ENCODE assay signal across 17 cellular contexts in the genomic region with DNA sequence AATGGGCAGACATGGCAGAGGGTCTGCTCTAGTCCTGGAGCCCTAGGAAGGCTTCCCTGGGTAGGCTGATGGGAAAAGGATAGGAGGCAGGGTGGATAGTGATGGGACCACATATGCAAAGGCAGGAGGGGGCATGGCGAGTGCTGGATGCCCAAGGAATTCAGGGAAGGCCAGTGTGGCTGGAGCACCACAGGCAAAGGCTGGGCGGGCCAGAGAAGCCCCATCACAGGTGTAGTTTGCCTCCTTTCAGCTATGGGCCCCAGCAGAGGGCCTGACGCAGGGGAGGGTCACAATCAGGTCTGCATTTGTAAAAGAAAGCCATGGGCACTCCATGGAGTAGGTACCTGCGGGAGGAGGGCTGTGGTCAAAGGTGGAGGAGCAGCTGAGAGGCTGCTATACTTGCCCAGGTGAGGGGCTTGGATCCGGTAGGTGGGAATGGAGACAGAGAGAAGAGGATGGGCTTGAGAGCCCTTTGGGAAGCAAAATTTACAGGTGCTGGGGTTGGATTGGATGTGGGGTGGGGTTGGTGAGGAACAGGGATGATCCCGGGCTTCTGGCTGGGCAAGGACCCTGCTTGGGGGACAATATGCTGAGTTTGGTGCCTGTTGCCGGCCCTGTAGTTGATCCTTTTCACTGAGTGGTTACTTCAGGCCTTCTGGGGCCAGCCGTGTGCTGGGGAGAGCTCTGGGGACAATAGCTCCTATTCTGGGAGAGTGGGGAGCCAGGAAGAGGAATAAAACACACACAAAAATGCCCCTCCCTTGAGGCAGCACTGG. TPM values are rescaled to one million over a fixed set of nuclear protein-coding genes. Genes with fewer than 3 reads are reported as not detected.
DNase-seq lines count a peak whose midpoint lies in the region; ATAC-seq and TF ChIP-seq lines count a peak whose summit lies in the region.
"Had no signal": no experiment of that assay in that cellular context is flagged by ENCODE, and none has a peak within 500 bp of the region (broad histone marks: within the 10 kb centered on the region; RNA-seq: fewer than 3 reads in every experiment).

No MANE protein-coding gene starts in this region.

- TF ChIP-seq POLR2A in suprapubic skin (IDR thresholded peaks at IDR 0.05) = no peak

- no peak overlapping the region for H3K9ac ChIP-seq in muscle layer of colon (ENCODE audit: low read length)

- H3K27me3 Mint-ChIP-seq in chondrocyte (ENCODE audit: low read depth) = no peaks in the 10 kb centered on the region

- ATAC-seq in activated CD4-positive, CD25-positive, alpha-beta regulatory T cell treated with anti-CD3 and anti-CD28 coated beads, Interleukin-2, amount 50 U/mL, for 24 hours = no peak
- ATAC-seq in mucosa of descending colon (no peak), GM18873 (IDR thresholded peaks at IDR 0.05; ENCODE audit: low FRiP score, unreplicated experiment) (no peak)
- ATAC-seq: activated T-cell treated with anti-CD3 and anti-CD28 coated beads, Interleukin-2, amount 50 U/mL, for 72 hours; pancreas had no signal

- H3K9me3 Mint-ChIP-seq in chondrocyte (ENCODE audit: low read depth) = no peaks in the 10 kb centered on the region
- H3K9me3 Mint-ChIP-seq: activated T-cell treated with anti-CD3 and anti-CD28 coated beads, Interleukin-2, amount 50 U/mL, for 72 hours; CD4-positive, CD25-positive, alpha-beta regulatory T cell; T-helper 1 cell treated with Interleukin-12 subunit alpha and Interleukin-12 subunit beta and Interleukin-4 antibody, amounts not matched to agents 30 μg/mL and 1 μg/mL, for 36 hours had no signal

- H3K27ac Mint-ChIP-seq in chondrocyte (ENCODE audit: unreplicated experiment) = peak overlapping the region; percentile 100
- H3K27ac Mint-ChIP-seq: activated T-cell treated with anti-CD3 and anti-CD28 coated beads, Interleukin-2, amount 50 U/mL, for 72 hours; CD4-positive, CD25-positive, alpha-beta regulatory T cell; T-helper 1 cell treated with Interleukin-12 subunit alpha and Interleukin-12 subunit beta and Interleukin-4 antibody, amounts not matched to agents 30 μg/mL and 1 μg/mL, for 36 hours had no signal

- peak; percentile 20 for DNase-seq in activated CD4-positive, CD25-positive, alpha-beta regulatory T cell treated with anti-CD3 and anti-CD28 coated beads, Interleukin-2, amount 50 U/mL, for 72 hours
- no peak for DNase-seq in chondrocyte (ENCODE audit: low spot score)
- DNase-seq in suprapubic skin (ENCODE audit: low spot score in 2 of 2) = no peak
- no peak for DNase-seq in NCI-H2171 (lab: John Stamatoyannopoulos, UW)
- no peak for DNase-seq in mucosa of descending colon
- DNase-seq: 8988T; activated CD4-positive, alpha-beta T cell treated with anti-CD3 and anti-CD28 coated beads for 48 hours; activated T-cell treated with anti-CD3 and anti-CD28 coated beads, Interleukin-2, amount 50 U/mL, for 72 hours; CD4-positive, CD25-positive, alpha-beta regulatory T cell; DND-41; NCI-H774; pancreas had no signal

- H3K27me3 ChIP-seq in muscle layer of colon (ENCODE audit: control insufficient read depth in 1 of 2, insufficient read depth in 2 of 2, low read length in 2 of 2) (no peaks in the 10 kb centered on the region), suprapubic skin (peaks cover 27% of the 10 kb centered on the region)
- H3K27me3 ChIP-seq: pancreas had no signal

- H3K36me3 Mint-ChIP-seq in chondrocyte (ENCODE audit: low read depth) = no peaks in the 10 kb centered on the region
- H3K36me3 Mint-ChIP-seq: CD4-positive, CD25-positive, alpha-beta regulatory T cell had no signal

- H3K4me3 ChIP-seq in muscle layer of colon (ENCODE audit: low read depth in 1 of 2, low read length in 2 of 2) = no peak overlapping the region
- no peak overlapping the region for H3K4me3 ChIP-seq in suprapubic skin
- no peak overlapping the region for H3K4me3 ChIP-seq in mucosa of descending colon
- H3K4me3 ChIP-seq: lung, pancreas had no signal

- 84% methylated on average over 8 of the region's 8 CpGs for WGBS in suprapubic skin

- H3K9me3 ChIP-seq in muscle layer of colon (ENCODE audit: low read length) = no peaks in the 10 kb centered on the region
- no peaks in the 10 kb centered on the region for H3K9me3 ChIP-seq in suprapubic skin
- no peaks in the 10 kb centered on the region for H3K9me3 ChIP-seq in mucosa of descending colon
- H3K9me3 ChIP-seq: pancreas had no signal

- no peak for TF ChIP-seq EP300 in suprapubic skin (IDR thresholded peaks at IDR 0.05)

- H3K36me3 ChIP-seq in muscle layer of colon (ENCODE audit: insufficient read depth, low read length) = no peaks in the 10 kb centered on the region
- H3K36me3 ChIP-seq in suprapubic skin = no peaks in the 10 kb centered on the region
- no peaks in the 10 kb centered on the region for H3K36me3 ChIP-seq in mucosa of descending colon (ENCODE audit: low read depth)
- H3K36me3 ChIP-seq: pancreas had no signal

- intact Hi-C loops in mucosa of descending colon (cut with DNase I, micrococcal nuclease) = no loop called here

- TF ChIP-seq CTCF in chondrocyte (IDR thresholded peaks at IDR 0.05) (no peak), suprapubic skin (IDR thresholded peaks at IDR 0.05) (no peak), mucosa of descending colon (IDR thresholded peaks at IDR 0.05) (no peak)

- no peak overlapping the region for H3K4me3 Mint-ChIP-seq in chondrocyte (ENCODE audit: unreplicated experiment)
- H3K4me3 Mint-ChIP-seq: activated T-cell treated with anti-CD3 and anti-CD28 coated beads, Interleukin-2, amount 50 U/mL, for 72 hours; T-helper 1 cell treated with Interleukin-12 subunit alpha and Interleukin-12 subunit beta and Interleukin-4 antibody, amounts not matched to agents 30 μg/mL and 1 μg/mL, for 36 hours had no signal

- H3K27ac ChIP-seq in muscle layer of colon (ENCODE audit: low read depth, low read length) (peak overlapping the region; percentile 68), suprapubic skin (peak overlapping the region; percentile 55)
- H3K27ac ChIP-seq: pancreas had no signal

- H3K4me1 Mint-ChIP-seq in chondrocyte (ENCODE audit: low read depth) = peaks cover 100% of the 10 kb centered on the region

- H3K4me1 ChIP-seq in muscle layer of colon (ENCODE audit: insufficient read depth, low read length) = peaks cover 95% of the 10 kb centered on the region
- peaks cover 78% of the 10 kb centered on the region for H3K4me1 ChIP-seq in suprapubic skin
- no peaks in the 10 kb centered on the region for H3K4me1 ChIP-seq in mucosa of descending colon (ENCODE audit: low read depth)
- H3K4me1 ChIP-seq: pancreas had no signal

RNA-seq across cellular contexts. Expression of a gene that starts 6.5 kb away (rescaled TPM):
- total RNA-seq in chondrocyte (34,852 to 36,120 TPM (median 35,333 TPM) in 3 replicates), suprapubic skin (10 to 100 TPM; 19.2 to 56.8 (median 33.1) TPM), mucosa of descending colon (100 to 1,000 TPM in 2 of 3 donors, 10 to 100 TPM in 1; 53.0 to 248 (median 160) TPM)

RNA-seq across cellular contexts. Expression of a gene that starts 42.2 kb away (rescaled TPM):
- total RNA-seq in chondrocyte = 0.85 to 5.5 TPM (median 1.3 TPM) in 3 replicates
- total RNA-seq in suprapubic skin = 1 to 10 TPM; 2.1 to 5.8 (median 4.0) TPM
- 10 to 100 TPM in 1 of 3 donors, 1 to 10 TPM in 1, under 1 TPM in 1; 0.64 to 30.7 (median 6.8) TPM for total RNA-seq in mucosa of descending colon
- total RNA-seq: CD4-positive, CD25-positive, alpha-beta regulatory T cell had no signal

RNA-seq across cellular contexts. Expression of a gene that starts 57.5 kb away (rescaled TPM):
- total RNA-seq in chondrocyte (75.4 to 84.2 TPM (median 79.3 TPM) in 3 replicates), suprapubic skin (10 to 100 TPM; 21.5 to 26.2 (median 23.7) TPM), mucosa of descending colon (10 to 100 TPM; 27.3 to 47.5 (median 33.1) TPM)

Comparison
In these comparisons a context has a peak if more than half of its experiments do, and no peak if none do; other contexts are left out.
1. RNA of a gene that starts 6.5 kb away (total RNA-seq): 34,852 to 36,120 TPM in chondrocyte; 53.0 to 248 TPM in mucosa of descending colon and 19.2 to 56.8 TPM in suprapubic skin; every median in the first group is over 100 times any median in the second.